ENCODE assay signal across 8 cellular contexts in the genomic region with DNA sequence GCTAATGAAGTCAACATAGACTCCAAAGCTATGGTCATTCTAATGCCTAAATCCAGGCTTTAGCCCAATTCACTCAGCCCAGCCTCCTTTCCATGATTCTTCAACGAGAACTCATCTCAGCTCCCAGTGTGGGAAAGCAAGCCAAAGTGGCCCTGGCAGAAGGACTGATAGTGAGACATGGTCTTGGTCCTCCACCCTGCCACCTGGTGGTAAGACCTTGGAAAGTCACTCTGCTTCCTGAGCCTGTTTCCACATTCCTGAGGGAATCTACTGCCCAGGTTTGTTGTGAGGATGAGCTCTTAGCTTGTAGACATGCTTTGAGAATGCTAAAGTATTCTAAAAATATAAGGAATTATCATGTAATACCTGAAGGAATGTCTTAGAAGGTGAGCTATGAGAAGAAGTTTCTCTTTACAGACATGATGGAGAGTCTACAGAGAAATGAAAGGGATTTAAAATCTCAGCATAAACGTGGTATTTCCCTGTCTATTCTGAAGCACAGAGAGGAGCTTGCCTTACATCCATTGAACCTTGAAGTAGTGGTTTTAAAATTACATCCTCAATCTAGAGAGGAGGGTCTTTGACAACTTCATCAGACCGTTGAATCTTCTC.
DNase-seq lines count a peak whose midpoint lies in the region; ATAC-seq, FAIRE-seq and TF ChIP-seq lines count a peak whose summit lies in the region.

No MANE protein-coding gene starts in this region.

- peak; percentile 61 for FAIRE-seq in G401.6 (lab: Jason Lieb, UNC)

- DNase-seq in AG08395 (ENCODE audit: low spot score) = peak; percentile 85
- DNase-seq in NCI-H2227 (lab: John Stamatoyannopoulos, UW; ENCODE audit: unreplicated experiment) = peak; percentile 50
- DNase-seq in amniotic epithelial cell (ENCODE audit: low read depth) = peak; percentile 24
- peak; percentile 68 for DNase-seq in right atrium auricular region (ENCODE audit: low spot score)
- peak; percentile 19 to 55 for DNase-seq in gastrocnemius medialis
- DNase-seq in effector CD8-positive, alpha-beta T cell (lab: John Stamatoyannopoulos, UW) = no peak

- ATAC-seq in HG02642 (IDR thresholded peaks at IDR 0.05; ENCODE audit: poor library complexity, unreplicated experiment) (peak; percentile 82), gastrocnemius medialis (peak; percentile 69 to 76)

- no peaks in the 10 kb centered on the region for H3K27me3 ChIP-seq in right atrium auricular region
- H3K27me3 ChIP-seq in gastrocnemius medialis = no peaks in the 10 kb centered on the region

- H3K4me3 ChIP-seq in right atrium auricular region (no peak overlapping the region), gastrocnemius medialis (no peak overlapping the region)

- H3K36me3 ChIP-seq in right atrium auricular region (no peaks in the 10 kb centered on the region), gastrocnemius medialis (no peaks in the 10 kb centered on the region)

- in situ Hi-C loops in gastrocnemius medialis (cut with MboI; ENCODE audit: low sequenced_read_pairs in 4 of 4) = loop anchor here in 1 of 4 donors (25.0 kb wide), 1 partner anchor 1248 kb away; no protein-coding TSS in a partner anchor

- intact Hi-C loops in gastrocnemius medialis (cut with DNase I; ENCODE audit: low total_unique reads) = no loop called here

- TF ChIP-seq CTCF in right atrium auricular region (IDR thresholded peaks at IDR 0.05) = peak; percentile 48 to 82
- peak; percentile 30 to 67 (median 64) for TF ChIP-seq CTCF in gastrocnemius medialis (IDR thresholded peaks at IDR 0.05 in 4 of 5, conservative IDR thresholded peaks at IDR 0.05 in 1 of 5)

- H3K27ac ChIP-seq in right atrium auricular region = no peak overlapping the region
- H3K27ac ChIP-seq in gastrocnemius medialis = no peak overlapping the region

- no peak for TF ChIP-seq POLR2A in gastrocnemius medialis (IDR thresholded peaks at IDR 0.05)

- no peaks in the 10 kb centered on the region for H3K9me3 ChIP-seq in right atrium auricular region
- no peaks in the 10 kb centered on the region for H3K9me3 ChIP-seq in gastrocnemius medialis

- H3K4me1 ChIP-seq in right atrium auricular region (no peaks in the 10 kb centered on the region), gastrocnemius medialis (no peaks in the 10 kb centered on the region)
